Comparison of ENCODE assay signal across 11 cellular contexts in the genomic region with DNA sequence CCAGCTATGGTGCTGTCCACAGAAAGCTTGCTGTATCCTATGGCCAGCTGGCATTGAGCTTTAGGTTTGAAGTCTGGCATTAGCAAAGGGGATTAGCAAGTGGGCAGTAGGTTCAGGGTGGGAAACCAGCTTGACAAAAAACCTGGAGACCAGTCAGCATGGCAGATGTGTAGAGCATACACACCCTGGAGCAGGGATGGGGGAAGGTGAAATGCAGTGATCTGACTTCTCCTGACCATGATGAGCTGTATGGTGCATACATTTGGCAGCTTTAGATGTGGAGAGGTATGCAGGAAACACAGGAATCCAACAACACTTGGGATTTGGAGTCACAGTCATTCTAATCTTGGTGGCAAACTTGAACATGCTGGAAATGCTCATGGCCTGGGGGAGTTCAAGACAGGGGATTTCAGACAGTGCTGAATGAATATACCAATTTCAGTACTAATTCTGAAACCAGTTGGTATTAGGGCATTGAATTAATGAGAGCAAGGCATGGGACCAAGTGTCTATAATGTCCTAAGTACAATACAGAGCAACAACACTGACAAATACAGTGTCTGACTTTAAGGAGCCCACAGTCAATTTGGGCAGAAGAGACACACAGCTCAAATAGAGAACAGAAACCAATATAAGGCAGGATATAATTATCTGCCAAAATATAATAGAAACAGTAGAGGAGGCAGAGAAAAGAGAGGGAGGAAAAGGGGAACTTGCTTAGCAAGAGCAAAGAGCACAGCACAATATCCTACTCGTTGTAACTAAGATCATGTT. TPM values are rescaled to one million over a fixed set of nuclear protein-coding genes. Genes with fewer than 3 reads are reported as not detected.
A peak's percentile ranks its signal among the peaks of the same experiment; 100 is the strongest.
DNase-seq lines count a peak whose midpoint lies in the region; ATAC-seq and TF ChIP-seq lines count a peak whose summit lies in the region.
"Had no signal": no experiment of that assay in that cellular context is flagged by ENCODE, and none has a peak within 500 bp of the region (broad histone marks: within the 10 kb centered on the region; RNA-seq: fewer than 3 reads in every experiment).

No MANE protein-coding gene starts in this region.

- H3K4me2 ChIP-seq in OCI-LY7 (ENCODE audit: low read length) = peak overlapping the region; percentile 90

- peaks cover 65% of the 10 kb centered on the region for H3K36me3 Mint-ChIP-seq in activated naive CD4-positive, alpha-beta T cell treated with anti-CD3 and anti-CD28 coated beads, Interleukin-2, amount 10 ng/mL, durations not matched to agents 7 days and 5 days
- peaks cover 25% of the 10 kb centered on the region for H3K36me3 Mint-ChIP-seq in stimulated activated naive CD8-positive, alpha-beta T cell treated with anti-CD3 and anti-CD28 coated beads, Interleukin-15, Interleukin-2, amounts not matched to agents 100 ng/mL and 50 ng/mL, for 24 hours (ENCODE audit: low read depth)

- peak overlapping the region; percentile 10; the same call in 1 of the 2 replicates for H2AFZ ChIP-seq in OCI-LY7 (ENCODE audit: low read length)

- no TSS peak for BruUV-seq in OCI-LY7 (replicated peaks; lab: Mats Ljungman, UMichigan)

- H3K36me3 ChIP-seq in OCI-LY7 (ENCODE audit: insufficient read depth, low read length) = peaks cover 21% of the 10 kb centered on the region
- H3K36me3 ChIP-seq: adrenal gland had no signal

- CTCF ChIA-PET in activated naive CD4-positive, alpha-beta T cell treated with anti-CD3 and anti-CD28 coated beads, Interleukin-2, amount 10 ng/mL, durations not matched to agents 7 days and 5 days (lab: Charles Lee) = interaction anchor here (0.7 to 1.3 kb wide), 6 partner anchors 9 to 81 kb away, joined by 3 to 8 read pairs (median 3); no protein-coding TSS in a partner anchor
- CTCF ChIA-PET in OCI-LY7 (lab: Charles Lee; ENCODE audit: unreplicated experiment) = interaction anchor here (0.7 to 1.6 kb wide), 3 partner anchors 9 to 13 kb away, joined by 3 to 5 read pairs (median 3); no protein-coding TSS in a partner anchor

- DNase-seq in activated naive CD4-positive, alpha-beta T cell treated with anti-CD3 and anti-CD28 coated beads, Interleukin-2, amount 10 ng/mL, durations not matched to agents 7 days and 5 days = no peak
- DNase-seq in activated naive CD4-positive, alpha-beta T cell treated with anti-CD3 and anti-CD28 coated beads, Interleukin-2, amount 50 U/mL, for 16 hours = no peak
- DNase-seq in OCI-LY7 (ENCODE audit: low spot score) (peak; percentile 83), kidney tubule cell (ENCODE audit: low spot score) (no peak), NCI-H2107 (lab: John Stamatoyannopoulos, UW) (no peak), COLO668 (lab: John Stamatoyannopoulos, UW; ENCODE audit: unreplicated experiment) (no peak)
- DNase-seq: adrenal gland; C1 segment of cervical spinal cord; stimulated activated CD4-positive, alpha-beta T cell treated with anti-CD3 and anti-CD28 coated beads, Interleukin-4, amount 100 ng/mL, for 24 hours had no signal

- ATAC-seq in HG02973 (IDR thresholded peaks at IDR 0.05; ENCODE audit: unreplicated experiment) = peak; percentile 72

- peaks cover 78% of the 10 kb centered on the region for H3K4me1 ChIP-seq in OCI-LY7 (ENCODE audit: insufficient read depth, low read length, poor library complexity, severe bottlenecking)
- H3K4me1 ChIP-seq: adrenal gland had no signal

- no peaks in the 10 kb centered on the region for H3K9me3 Mint-ChIP-seq in activated naive CD4-positive, alpha-beta T cell treated with anti-CD3 and anti-CD28 coated beads, Interleukin-2, amount 10 ng/mL, durations not matched to agents 7 days and 5 days
- no peaks in the 10 kb centered on the region for H3K9me3 Mint-ChIP-seq in stimulated activated naive CD8-positive, alpha-beta T cell treated with anti-CD3 and anti-CD28 coated beads, Interleukin-15, Interleukin-2, amounts not matched to agents 100 ng/mL and 50 ng/mL, for 24 hours

- peaks cover 86% of the 10 kb centered on the region for H3K4me1 Mint-ChIP-seq in activated naive CD4-positive, alpha-beta T cell treated with anti-CD3 and anti-CD28 coated beads, Interleukin-2, amount 10 ng/mL, durations not matched to agents 7 days and 5 days
- peaks cover 91% of the 10 kb centered on the region for H3K4me1 Mint-ChIP-seq in stimulated activated naive CD8-positive, alpha-beta T cell treated with anti-CD3 and anti-CD28 coated beads, Interleukin-15, Interleukin-2, amounts not matched to agents 100 ng/mL and 50 ng/mL, for 24 hours (ENCODE audit: low read depth)

- H4K20me1 ChIP-seq in OCI-LY7 (ENCODE audit: insufficient read depth, low read length) = 0 out of 2 replicates have a peak, but pooled peaks cover 7% of the 10 kb centered on the region

- peak overlapping the region; percentile 56 for H3K4me3 Mint-ChIP-seq in activated naive CD4-positive, alpha-beta T cell treated with anti-CD3 and anti-CD28 coated beads, Interleukin-2, amount 10 ng/mL, durations not matched to agents 7 days and 5 days
- H3K4me3 Mint-ChIP-seq in stimulated activated naive CD8-positive, alpha-beta T cell treated with anti-CD3 and anti-CD28 coated beads, Interleukin-15, Interleukin-2, amounts not matched to agents 100 ng/mL and 50 ng/mL, for 24 hours = peak overlapping the region; percentile 77

- POLR2A ChIA-PET in OCI-LY7 (lab: Charles Lee) = interaction anchor here (0.5 to 8.2 kb wide), 12 partner anchors 9 to 1460 kb away, joined by 3 to 156 read pairs (median 5); a partner anchor contains a TSS

- intact Hi-C loops in OCI-LY7 (cut with micrococcal nuclease; ENCODE audit: unreplicated experiment) = loop anchor here (1.0 kb wide), 1 partner anchor 12 kb away; a partner anchor contains a TSS

- no peaks in the 10 kb centered on the region for H3K9me3 ChIP-seq in OCI-LY7 (ENCODE audit: low read length)

- peak overlapping the region; percentile 92 for H3K27ac ChIP-seq in OCI-LY7 (ENCODE audit: low read depth, low read length, poor library complexity, severe bottlenecking)

- H3K27me3 Mint-ChIP-seq in activated naive CD4-positive, alpha-beta T cell treated with anti-CD3 and anti-CD28 coated beads, Interleukin-2, amount 10 ng/mL, durations not matched to agents 7 days and 5 days = no peaks in the 10 kb centered on the region
- no peaks in the 10 kb centered on the region for H3K27me3 Mint-ChIP-seq in stimulated activated naive CD8-positive, alpha-beta T cell treated with anti-CD3 and anti-CD28 coated beads, Interleukin-15, Interleukin-2, amounts not matched to agents 100 ng/mL and 50 ng/mL, for 24 hours

- no peak for TF ChIP-seq CTCF in OCI-LY7 (conservative IDR thresholded peaks at IDR 0.05; ENCODE audit: low read length)

- H3K4me3 ChIP-seq in OCI-LY7 (ENCODE audit: low read depth, low read length, poor library complexity, severe bottlenecking) = peak overlapping the region; percentile 63
- H3K4me3 ChIP-seq: adrenal gland had no signal

- peak overlapping the region; percentile 0 for H3K27ac Mint-ChIP-seq in activated naive CD4-positive, alpha-beta T cell treated with anti-CD3 and anti-CD28 coated beads, Interleukin-2, amount 10 ng/mL, durations not matched to agents 7 days and 5 days
- H3K27ac Mint-ChIP-seq in stimulated activated naive CD8-positive, alpha-beta T cell treated with anti-CD3 and anti-CD28 coated beads, Interleukin-15, Interleukin-2, amounts not matched to agents 100 ng/mL and 50 ng/mL, for 24 hours = peak overlapping the region; percentile 88

- H3K79me2 ChIP-seq in OCI-LY7 (ENCODE audit: insufficient read depth, low read depth, low read length) = peaks cover 97% of the 10 kb centered on the region

- H3K9me2 ChIP-seq in OCI-LY7 (ENCODE audit: insufficient read depth, low read length) = no peaks in the 10 kb centered on the region

RNA-seq across cellular contexts. Expression of a gene that starts 11.8 kb away (rescaled TPM):
- 98.4 and 115 TPM in 2 replicates for total RNA-seq in OCI-LY7 (2014; rRNA removed; shearing (Covaris generic))
- 72.1 and 84.1 TPM in 2 replicates for total RNA-seq in OCI-LY7 (2022)
